2 cellular contexts compared by ENCODE assay signal in genomic region chr1:8886589-8886988, GRCh38.
TF ChIP-seq lines count a peak whose summit lies in the region.

No MANE protein-coding gene starts in this region.

TF ChIP-seq in HepG2, 621 proteins besides CTCF, POLR2A, EP300 and RAD21:
- TF ChIP-seq ZNF10 (CRISPR knock-in tag; IDR thresholded peaks at IDR 0.05; ENCODE audit: borderline replicate concordance, low read depth) (no peak), ZBTB40 (IDR thresholded peaks at IDR 0.05) (peak; percentile 41), ZBTB40 (CRISPR knock-in tag; IDR thresholded peaks at IDR 0.05) (peak; percentile 97)

TF ChIP-seq in endothelial cell of umbilical vein, 7 proteins besides CTCF, POLR2A, EP300 and RAD21:
- TF ChIP-seq FOS (IDR thresholded peaks at IDR 0.05; ENCODE audit: borderline replicate concordance, insufficient read depth, low read length) (no peak), GATA2 (IDR thresholded peaks at IDR 0.05; ENCODE audit: insufficient read depth, insufficient read length, low read depth, low read length) (no peak), EZH2 (IDR thresholded peaks at IDR 0.05; ENCODE audit: borderline replicate concordance, low read depth, low read length, severe bottlenecking) (no peak), MYC (IDR thresholded peaks at IDR 0.05; ENCODE audit: low read depth, low read length) (no peak)
